Comparison of ENCODE assay signal across 3 cellular contexts in genomic region chrX:119026344-119026743, GRCh38. TPM values are rescaled to one million over a fixed set of nuclear protein-coding genes. Genes with fewer than 3 reads are reported as not detected.
"Had no signal": no experiment of that assay in that cellular context is flagged by ENCODE, and none has a peak within 500 bp of the region (broad histone marks: within the 10 kb centered on the region; RNA-seq: fewer than 3 reads in every experiment).

No MANE protein-coding gene starts in this region.

RNA-seq across cellular contexts. Expression of gene CT47C1, which starts 46.4 kb away (rescaled TPM):
- total RNA-seq: LHCN-M2, MCF 10A, NCI-H460 had no signal
